Comparison of ENCODE assay signal across 23 cellular contexts in genomic region chr21:45811136-45811535, GRCh38.
"Had no signal": no experiment of that assay in that cellular context is flagged by ENCODE, and none has a peak within 500 bp of the region (broad histone marks: within the 10 kb centered on the region; RNA-seq: fewer than 3 reads in every experiment).

No MANE protein-coding gene starts in this region.

- DNase-seq: activated CD4-positive, alpha-beta memory T cell treated with anti-CD3 and anti-CD28 coated beads, Interleukin-2, amount 10 ng/mL, durations not matched to agents 7 days and 5 days; activated CD4-positive, alpha-beta T cell treated with anti-CD3 and anti-CD28 coated beads for 48 hours; activated effector memory CD4-positive, alpha-beta T cell treated with Interleukin-2 at 50 U/mL for 16 hours; activated naive CD4-positive, alpha-beta T cell treated with anti-CD3 and anti-CD28 coated beads for 36 hours; activated naive CD8-positive, alpha-beta T cell treated with anti-CD3 and anti-CD28 coated beads, Interleukin-2, amount 10 ng/mL, durations not matched to agents 7 days and 5 days; activated T-cell treated with anti-CD3 and anti-CD28 coated beads, Interleukin-2, amount 50 U/mL, for 4 hours; amniotic stem cell; effector CD4-positive, alpha-beta T cell; erythroblast; glutamatergic neuron; hippocampal formation; pancreas; right cardiac atrium; stimulated activated CD4-positive, alpha-beta T cell treated with anti-CD3 and anti-CD28 coated beads, Interleukin-4, amount 100 ng/mL, for 4 hours; T1000 had no signal

- H3K27me3 ChIP-seq: neutrophil, pancreas had no signal

- H3K4me3 Mint-ChIP-seq: activated CD4-positive, alpha-beta memory T cell treated with anti-CD3 and anti-CD28 coated beads, Interleukin-2, amount 10 ng/mL, durations not matched to agents 7 days and 5 days; activated naive CD4-positive, alpha-beta T cell treated with anti-CD3 and anti-CD28 coated beads for 36 hours; activated naive CD8-positive, alpha-beta T cell treated with anti-CD3 and anti-CD28 coated beads, Interleukin-2, amount 10 ng/mL, durations not matched to agents 7 days and 5 days; activated T-cell treated with anti-CD3 and anti-CD28 coated beads, Interleukin-2, amount 50 U/mL, for 4 hours; central memory CD8-positive, alpha-beta T cell; dendritic cell treated with granulocyte-macrophage colony-stimulating factor and Interleukin-4, amounts not matched to agents 40 ng/mL and 50 ng/mL, for 4 days; natural killer cell treated with Interleukin-12 subunit alpha and Interleukin-12 subunit beta and Interleukin-15 and Interleukin-18, amount 100 ng/mL, for 72 hours; stimulated activated naive CD8-positive, alpha-beta T cell treated with anti-CD3 and anti-CD28 coated beads, Interleukin-15, Interleukin-2, amounts not matched to agents 100 ng/mL and 50 ng/mL, for 24 hours; T-helper 1 cell treated with Interleukin-12 subunit alpha and Interleukin-12 subunit beta and Interleukin-4 antibody, amounts not matched to agents 30 μg/mL and 1 μg/mL, for 36 hours had no signal

- ATAC-seq: activated T-cell treated with anti-CD3 and anti-CD28 coated beads, Interleukin-2, amount 50 U/mL, for 4 hours; natural killer cell treated with Interleukin-12 subunit alpha and Interleukin-12 subunit beta and Interleukin-15 and Interleukin-18, amount 100 ng/mL, for 72 hours; pancreas; right cardiac atrium had no signal

- H3K9me3 Mint-ChIP-seq: activated T-cell treated with anti-CD3 and anti-CD28 coated beads, Interleukin-2, amount 50 U/mL, for 4 hours; central memory CD8-positive, alpha-beta T cell; dendritic cell treated with granulocyte-macrophage colony-stimulating factor and Interleukin-4, amounts not matched to agents 40 ng/mL and 50 ng/mL, for 4 days; natural killer cell treated with Interleukin-12 subunit alpha and Interleukin-12 subunit beta and Interleukin-15 and Interleukin-18, amount 100 ng/mL, for 72 hours; stimulated activated naive CD8-positive, alpha-beta T cell treated with anti-CD3 and anti-CD28 coated beads, Interleukin-15, Interleukin-2, amounts not matched to agents 100 ng/mL and 50 ng/mL, for 24 hours had no signal

- H3K9me3 ChIP-seq: breast epithelium, neutrophil, pancreas, tibial artery had no signal

- H3K36me3 Mint-ChIP-seq: activated naive CD8-positive, alpha-beta T cell treated with anti-CD3 and anti-CD28 coated beads, Interleukin-2, amount 10 ng/mL, durations not matched to agents 7 days and 5 days; natural killer cell treated with Interleukin-12 subunit alpha and Interleukin-12 subunit beta and Interleukin-15 and Interleukin-18, amount 100 ng/mL, for 72 hours had no signal

- H3K4me3 ChIP-seq: breast epithelium, pancreas, tibial artery had no signal

- H3K27ac Mint-ChIP-seq: activated CD4-positive, alpha-beta memory T cell treated with anti-CD3 and anti-CD28 coated beads, Interleukin-2, amount 10 ng/mL, durations not matched to agents 7 days and 5 days; activated naive CD4-positive, alpha-beta T cell treated with anti-CD3 and anti-CD28 coated beads for 36 hours; activated naive CD8-positive, alpha-beta T cell treated with anti-CD3 and anti-CD28 coated beads, Interleukin-2, amount 10 ng/mL, durations not matched to agents 7 days and 5 days; dendritic cell treated with granulocyte-macrophage colony-stimulating factor and Interleukin-4, amounts not matched to agents 40 ng/mL and 50 ng/mL, for 4 days; natural killer cell treated with Interleukin-12 subunit alpha and Interleukin-12 subunit beta and Interleukin-15 and Interleukin-18, amount 100 ng/mL, for 72 hours; stimulated activated naive CD8-positive, alpha-beta T cell treated with anti-CD3 and anti-CD28 coated beads, Interleukin-15, Interleukin-2, amounts not matched to agents 100 ng/mL and 50 ng/mL, for 24 hours; T-helper 1 cell treated with Interleukin-12 subunit alpha and Interleukin-12 subunit beta and Interleukin-4 antibody, amounts not matched to agents 30 μg/mL and 1 μg/mL, for 36 hours had no signal

- H3K4me1 Mint-ChIP-seq: activated CD4-positive, alpha-beta memory T cell treated with anti-CD3 and anti-CD28 coated beads, Interleukin-2, amount 10 ng/mL, durations not matched to agents 7 days and 5 days; activated naive CD8-positive, alpha-beta T cell treated with anti-CD3 and anti-CD28 coated beads, Interleukin-2, amount 10 ng/mL, durations not matched to agents 7 days and 5 days; central memory CD8-positive, alpha-beta T cell had no signal

- H3K27ac ChIP-seq: breast epithelium, neutrophil, pancreas, tibial artery had no signal

- H3K4me1 ChIP-seq: breast epithelium, pancreas, tibial artery had no signal

- H3K36me3 ChIP-seq: breast epithelium, neutrophil, pancreas, tibial artery had no signal

- H3K27me3 Mint-ChIP-seq: dendritic cell treated with granulocyte-macrophage colony-stimulating factor and Interleukin-4, amounts not matched to agents 40 ng/mL and 50 ng/mL, for 4 days had no signal
